In the genomic region with DNA sequence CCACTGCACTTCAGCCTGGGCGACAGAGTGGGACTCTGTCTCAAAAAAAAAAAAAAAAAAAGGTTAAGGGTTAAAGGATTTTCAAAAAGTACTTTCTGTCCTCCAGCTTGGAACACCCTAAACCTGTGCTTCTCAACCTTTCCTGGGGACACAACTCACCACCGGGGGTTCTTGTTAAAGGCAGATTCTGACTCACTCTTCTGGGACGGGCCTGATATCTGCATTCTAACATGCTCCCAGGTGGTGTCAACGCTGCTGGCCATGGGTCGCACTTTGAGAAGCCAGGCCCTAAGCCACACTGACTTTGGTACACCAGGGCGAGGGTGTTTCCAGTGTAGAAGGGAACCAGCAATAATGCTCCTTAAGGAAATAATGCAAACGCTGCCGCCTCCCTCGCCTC, we compare ENCODE assay signal across 29 cellular contexts. TPM values are rescaled to one million over a fixed set of nuclear protein-coding genes. Genes with fewer than 3 reads are reported as not detected.
DNase-seq lines count a peak whose midpoint lies in the region; ATAC-seq and TF ChIP-seq lines count a peak whose summit lies in the region.
"Had no signal": no experiment of that assay in that cellular context is flagged by ENCODE, and none has a peak within 500 bp of the region (broad histone marks: within the 10 kb centered on the region; RNA-seq: fewer than 3 reads in every experiment).

No MANE protein-coding gene starts in this region.

- no peak for ATAC-seq in GM21786 (IDR thresholded peaks at IDR 0.05; ENCODE audit: unreplicated experiment)
- ATAC-seq: activated CD8-positive, alpha-beta T cell treated with anti-CD3 and anti-CD28 coated beads, Interleukin-2, amount 10 ng/mL, durations not matched to agents 7 days and 5 days; effector memory CD8-positive, alpha-beta T cell; HCT116; lower lobe of right lung; psoas muscle; upper lobe of right lung had no signal

- H3K27me3 ChIP-seq in breast epithelium (no peaks in the 10 kb centered on the region), muscle layer of colon (ENCODE audit: control insufficient read depth in 1 of 2, insufficient read depth in 2 of 2, low read length in 2 of 2) (no peaks in the 10 kb centered on the region)
- H3K27me3 ChIP-seq: BLaER1 treated with 17β-estradiol and CSF1 and Interleukin-3, amounts not matched to agents 10 nM and 100 nM; upper lobe of right lung had no signal

- peaks cover 0 to 7% of the 10 kb centered on the region in 2 donors for H3K9me3 ChIP-seq in breast epithelium
- H3K9me3 ChIP-seq in muscle layer of colon (ENCODE audit: low read length) = no peaks in the 10 kb centered on the region
- H3K9me3 ChIP-seq: psoas muscle, upper lobe of right lung had no signal

- CTCF ChIA-PET in MCF 10A (lab: Yijun Ruan, JAX) = no interaction called here

- H3K36me3 ChIP-seq in breast epithelium (no peaks in the 10 kb centered on the region), muscle layer of colon (ENCODE audit: insufficient read depth, low read length) (no peaks in the 10 kb centered on the region)
- H3K36me3 ChIP-seq: lower lobe of right lung, upper lobe of right lung had no signal

- H3K4me3 Mint-ChIP-seq in MCF 10A (ENCODE audit: unreplicated experiment) = no peak overlapping the region
- H3K4me3 Mint-ChIP-seq: activated CD8-positive, alpha-beta T cell treated with anti-CD3 and anti-CD28 coated beads, Interleukin-2, amount 10 ng/mL, durations not matched to agents 7 days and 5 days; activated naive CD8-positive, alpha-beta T cell treated with anti-CD3 and anti-CD28 coated beads, Interleukin-2, amount 10 ng/mL, durations not matched to agents 7 days and 5 days; effector memory CD8-positive, alpha-beta T cell had no signal

- POLR2A ChIA-PET in MCF 10A (lab: Yijun Ruan, JAX) = no interaction called here

- no peaks in the 10 kb centered on the region for H3K9me3 Mint-ChIP-seq in MCF 10A (ENCODE audit: unreplicated experiment)

- no peak overlapping the region for H3K9ac ChIP-seq in muscle layer of colon (ENCODE audit: low read length)
- H3K9ac ChIP-seq: BLaER1 treated with 17β-estradiol and CSF1 and Interleukin-3, amounts not matched to agents 10 nM and 100 nM had no signal

- no peaks in the 10 kb centered on the region for H3K4me1 ChIP-seq in breast epithelium
- peaks cover 55% of the 10 kb centered on the region for H3K4me1 ChIP-seq in muscle layer of colon (ENCODE audit: insufficient read depth, low read length)
- H3K4me1 ChIP-seq: psoas muscle had no signal

- peaks cover 24% of the 10 kb centered on the region for H3K4me1 Mint-ChIP-seq in MCF 10A (ENCODE audit: insufficient read depth, unreplicated experiment)

- intact Hi-C loops in breast epithelium (cut with DNase I; ENCODE audit: low total_unique reads) = no loop called here
- intact Hi-C loops in MCF 10A (cut with micrococcal nuclease) = no loop called here

- DNase-seq in breast epithelium (ENCODE audit: low spot score in 2 of 2) = no peak
- no peak for DNase-seq in MCF 10A (ENCODE audit: unreplicated experiment)
- peak; percentile 45 for DNase-seq in choroid plexus epithelial cell (ENCODE audit: low read depth)
- DNase-seq in foreskin fibroblast = no peak
- no peak for DNase-seq in stimulated activated CD8-positive, alpha-beta memory T cell treated with anti-CD3 and anti-CD28 coated beads, Interleukin-4, amount 100 ng/mL, for 48 hours
- DNase-seq in NCI-H748 (lab: John Stamatoyannopoulos, UW; ENCODE audit: unreplicated experiment) = no peak
- DNase-seq: activated CD4-positive, alpha-beta T cell treated with anti-CD3 and anti-CD28 coated beads for 1 hour; activated CD8-positive, alpha-beta T cell treated with anti-CD3 and anti-CD28 coated beads, Interleukin-2, amount 10 ng/mL, durations not matched to agents 7 days and 5 days; activated effector memory CD4-positive, alpha-beta T cell treated with Interleukin-2 at 50 U/mL for 16 hours; activated naive CD8-positive, alpha-beta T cell treated with anti-CD3 and anti-CD28 coated beads, Interleukin-2, amount 10 ng/mL, durations not matched to agents 7 days and 5 days; activated T-cell treated with anti-CD3 and anti-CD28 coated beads for 4 hours; COR-L47; DND-41; effector memory CD8-positive, alpha-beta T cell; kidney; lower lobe of right lung; NCI-H1092 treated with DMSO at 0.1 percent for 48 hours; NCI-H1930; NCI-H226; NCI-H774; psoas muscle; stimulated activated CD4-positive, alpha-beta T cell treated with anti-CD3 and anti-CD28 coated beads, Interleukin-1b, Interleukin-23, amount 100 ng/mL, for 48 hours; upper lobe of right lung had no signal

- H3K27ac ChIP-seq in breast epithelium = peak overlapping the region; percentile 70 to 76
- peak overlapping the region; percentile 19 for H3K27ac ChIP-seq in muscle layer of colon (ENCODE audit: low read depth, low read length)
- H3K27ac ChIP-seq: BLaER1 treated with 17β-estradiol and CSF1 and Interleukin-3, amounts not matched to agents 10 nM and 100 nM; coronary artery; lower lobe of right lung; psoas muscle; upper lobe of right lung had no signal

- TF ChIP-seq CTCF in breast epithelium (IDR thresholded peaks at IDR 0.05) (no peak), MCF 10A (IDR thresholded peaks at IDR 0.05; ENCODE audit: unreplicated experiment) (no peak), choroid plexus epithelial cell (conservative IDR thresholded peaks at IDR 0.05; ENCODE audit: low read depth, low read length) (no peak), foreskin fibroblast (IDR thresholded peaks at IDR 0.05; ENCODE audit: low read depth, low read length) (no peak)

- no peak overlapping the region for H3K27ac Mint-ChIP-seq in MCF 10A (ENCODE audit: low read depth, unreplicated experiment)
- H3K27ac Mint-ChIP-seq: activated CD8-positive, alpha-beta T cell treated with anti-CD3 and anti-CD28 coated beads, Interleukin-2, amount 10 ng/mL, durations not matched to agents 7 days and 5 days; activated naive CD8-positive, alpha-beta T cell treated with anti-CD3 and anti-CD28 coated beads, Interleukin-2, amount 10 ng/mL, durations not matched to agents 7 days and 5 days; effector memory CD8-positive, alpha-beta T cell had no signal

- H3K4me3 ChIP-seq in breast epithelium (no peak overlapping the region), choroid plexus epithelial cell (ENCODE audit: low read depth, low read length) (no peak overlapping the region), muscle layer of colon (ENCODE audit: low read depth in 1 of 2, low read length in 2 of 2) (no peak overlapping the region), foreskin fibroblast (ENCODE audit: low read depth in 1 of 2, low read length in 2 of 2) (no peak overlapping the region)
- H3K4me3 ChIP-seq: BLaER1 treated with 17β-estradiol and CSF1 and Interleukin-3, amounts not matched to agents 10 nM and 100 nM; coronary artery; lower lobe of right lung; psoas muscle; skin epidermis; upper lobe of right lung had no signal

- TF ChIP-seq POLR2A in breast epithelium (IDR thresholded peaks at IDR 0.05) = no peak

- H3K27me3 Mint-ChIP-seq in MCF 10A (ENCODE audit: insufficient read depth, unreplicated experiment) = no peaks in the 10 kb centered on the region
- H3K27me3 Mint-ChIP-seq: effector memory CD8-positive, alpha-beta T cell had no signal

- BruUV-seq in MCF 10A (replicated peaks; lab: Mats Ljungman, UMichigan) = no TSS peak

- H3K36me3 Mint-ChIP-seq in MCF 10A (ENCODE audit: insufficient read depth, unreplicated experiment) = no peaks in the 10 kb centered on the region

RNA-seq across cellular contexts. Expression of gene AFAP1, which starts 46.1 kb away (rescaled TPM):
- total RNA-seq in breast epithelium = 10 to 100 TPM; 14.5 to 21.6 (median 16.6) TPM
- 22.5 and 29.4 TPM in 2 replicates for total RNA-seq in MCF 10A (2022)
